Comparison of ENCODE assay signal across 9 cellular contexts in genomic region chrX:154046262-154046771, GRCh38. TPM values are rescaled to one million over a fixed set of nuclear protein-coding genes. Genes with fewer than 3 reads are reported as not detected.
A peak's percentile ranks its signal among the peaks of the same experiment; 100 is the strongest.
DNase-seq lines count a peak whose midpoint lies in the region; ATAC-seq and TF ChIP-seq lines count a peak whose summit lies in the region.
"Had no signal": no experiment of that assay in that cellular context is flagged by ENCODE, and none has a peak within 500 bp of the region (broad histone marks: within the 10 kb centered on the region; RNA-seq: fewer than 3 reads in every experiment).

No MANE protein-coding gene starts in this region.

- H2AFZ ChIP-seq in PC-3 (ENCODE audit: low read length), result no peak overlapping the region

- no peaks in the 10 kb centered on the region for H4K20me1 ChIP-seq in PC-3 (ENCODE audit: low read length)

- no peak overlapping the region for H3K27ac ChIP-seq in PC-3 (ENCODE audit: low read length)

- no TSS peak for BruUV-seq in PC-3 (replicated peaks; lab: Mats Ljungman, UMichigan)

- peak overlapping the region; percentile 90 to 98 (median 96) for H3K27ac Mint-ChIP-seq in nephron

- H3K4me1 ChIP-seq in PC-3 (ENCODE audit: insufficient read depth, low read length), result no peaks in the 10 kb centered on the region

- peaks cover 35% of the 10 kb centered on the region for H3K36me3 Mint-ChIP-seq in nephron (ENCODE audit: low read depth)

- DNase-seq in AG04449 (ENCODE audit: low read depth, low spot score) (peak; percentile 36), MG63 (peak; percentile 59), epithelial cell of proximal tubule (ENCODE audit: low read depth) (no peak), PC-3 (no peak), SIG-M5 (lab: John Stamatoyannopoulos, UW) (no peak)
- DNase-seq: SHP77 treated with DMSO at 0.1 percent for 48 hours had no signal

- H3F3A ChIP-seq in PC-3 (ENCODE audit: low read length, unreplicated experiment), result no peaks in the 10 kb centered on the region

- ATAC-seq in PC-3 (no peak), GM19463 (IDR thresholded peaks at IDR 0.05; ENCODE audit: unreplicated experiment) (no peak), GM18502 (IDR thresholded peaks at IDR 0.05; ENCODE audit: poor library complexity, unreplicated experiment) (no peak)

- CTCF ChIA-PET in AG04449 (lab: Yijun Ruan, JAX), result interaction anchor here (0.8 to 1.5 kb wide), 5 partner anchors 13 to 227 kb away, joined by 3 read pairs; no protein-coding TSS in a partner anchor
- CTCF ChIA-PET in PC-3 (lab: Charles Lee), result no interaction called here

- H3K4me3 Mint-ChIP-seq in nephron, result peak overlapping the region in 2 of 3 experiments; percentile 14 to 29

- no peaks in the 10 kb centered on the region for H3K27me3 ChIP-seq in MG63
- no peaks in the 10 kb centered on the region for H3K27me3 ChIP-seq in PC-3 (ENCODE audit: low read length)

- no peak overlapping the region for H3K9ac ChIP-seq in PC-3 (ENCODE audit: low read length)

- H3K9me3 ChIP-seq in MG63 (no peaks in the 10 kb centered on the region), PC-3 (ENCODE audit: low read length) (no peaks in the 10 kb centered on the region)

- no peaks in the 10 kb centered on the region for H3K9me2 ChIP-seq in PC-3 (replicated peaks; ENCODE audit: low read length)

- POLR2A ChIA-PET in AG04449 (lab: Yijun Ruan, JAX), result no interaction called here
- POLR2A ChIA-PET in PC-3 (lab: Charles Lee; ENCODE audit: unreplicated experiment), result no interaction called here

- H3K4me3 ChIP-seq in AG04449 (ENCODE audit: low read depth, low read length), result no peak overlapping the region
- H3K4me3 ChIP-seq in MG63, result no peak overlapping the region
- no peak overlapping the region for H3K4me3 ChIP-seq in epithelial cell of proximal tubule (ENCODE audit: low read depth, low read length)
- no peak overlapping the region for H3K4me3 ChIP-seq in PC-3 (ENCODE audit: low read length)

- no peaks in the 10 kb centered on the region for H3K27me3 Mint-ChIP-seq in nephron (ENCODE audit: low read depth)

- peaks cover 48% of the 10 kb centered on the region for H3K79me2 ChIP-seq in PC-3 (ENCODE audit: low read length)

- intact Hi-C loops in PC-3 (cut with micrococcal nuclease), result no loop called here

- peaks cover 5% of the 10 kb centered on the region for H3K9me3 Mint-ChIP-seq in nephron

- TF ChIP-seq CTCF in AG04449 (IDR thresholded peaks at IDR 0.05; ENCODE audit: insufficient read depth, low read length, missing control alignments), result peak; percentile 16
- peak; percentile 15 for TF ChIP-seq CTCF in epithelial cell of proximal tubule (conservative IDR thresholded peaks at IDR 0.05; ENCODE audit: low read depth, low read length)
- TF ChIP-seq CTCF in nephron (IDR thresholded peaks at IDR 0.05; ENCODE audit: unreplicated experiment in 3 of 3), result no peak
- TF ChIP-seq CTCF in PC-3 (conservative IDR thresholded peaks at IDR 0.05; ENCODE audit: low read depth, low read length), result no peak

- H3K4me1 Mint-ChIP-seq in nephron, result peaks cover 71% of the 10 kb centered on the region

- H3K4me2 ChIP-seq in PC-3 (ENCODE audit: low read length), result no peak overlapping the region

- peaks cover 5% of the 10 kb centered on the region for H3K36me3 ChIP-seq in MG63
- no peaks in the 10 kb centered on the region; the same call in 1 of the 2 replicates for H3K36me3 ChIP-seq in PC-3 (ENCODE audit: low read depth, low read length)

RNA-seq across cellular contexts. Expression of gene IRAK1, which starts 26.6 kb away (rescaled TPM):
- total RNA-seq in MG63 (2014; rRNA removed; shearing (Covaris generic); ENCODE audit: low replicate concordance), result 208 and 270 TPM in 2 replicates
- 131 and 219 TPM in 2 replicates for total RNA-seq in epithelial cell of proximal tubule
- 366 and 427 TPM in 2 replicates for total RNA-seq in PC-3 (2014; rRNA removed)

RNA-seq across cellular contexts. Expression of gene MECP2, which starts 51.2 kb away (rescaled TPM):
- 37.3 and 47.0 TPM in 2 replicates for total RNA-seq in MG63 (2014; rRNA removed; shearing (Covaris generic); ENCODE audit: low replicate concordance)
- total RNA-seq in epithelial cell of proximal tubule (18.1 and 23.4 TPM in 2 replicates), PC-3 (2014; rRNA removed) (40.8 and 47.3 TPM in 2 replicates)

Comparison
In these comparisons a context has a peak if more than half of its experiments do, and no peak if none do; other contexts are left out.
1. DNase-seq: peak in AG04449 (single experiment) and MG63 (single experiment); none in epithelial cell of proximal tubule (single experiment), PC-3 (single experiment) and SIG-M5 (single experiment).
2. CTCF ChIP-seq: peak in AG04449 (single experiment) and epithelial cell of proximal tubule (single experiment); none in nephron (0 of 3) and PC-3 (single experiment).